ENCODE assay signal across 10 cellular contexts in the genomic region with DNA sequence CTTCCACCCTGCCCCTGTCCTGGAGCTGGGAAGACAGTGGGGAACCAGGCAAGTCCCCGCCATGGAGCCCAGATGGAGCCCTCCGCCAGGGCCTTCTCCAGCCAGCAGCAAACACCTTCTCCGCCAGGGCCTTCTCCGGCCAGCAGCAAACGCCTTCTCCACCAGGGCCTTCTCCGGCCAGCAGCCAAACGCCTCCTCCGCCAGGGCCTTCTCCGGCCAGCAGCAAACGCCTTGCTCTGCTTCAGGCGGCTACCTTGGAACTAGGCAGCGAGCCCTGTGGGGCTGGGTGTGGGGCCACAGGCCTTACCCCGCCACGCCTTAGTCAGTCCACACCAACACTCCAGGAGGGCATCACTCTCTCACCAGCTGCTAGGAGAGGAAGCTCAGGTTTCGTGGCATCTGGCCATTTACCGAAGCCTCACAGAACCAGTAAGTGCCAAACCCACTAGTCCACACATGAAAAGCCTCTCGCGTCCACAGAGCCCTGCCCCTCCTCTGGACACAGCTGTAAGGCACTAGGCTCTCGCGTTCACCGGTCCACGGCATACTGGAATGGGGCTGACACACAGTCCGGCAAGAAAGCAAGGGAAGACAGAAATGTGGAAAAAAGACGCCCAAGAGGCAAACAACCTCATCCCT. TPM values are rescaled to one million over a fixed set of nuclear protein-coding genes. Genes with fewer than 3 reads are reported as not detected.
DNase-seq lines count a peak whose midpoint lies in the region; ATAC-seq and TF ChIP-seq lines count a peak whose summit lies in the region.
"Had no signal": no experiment of that assay in that cellular context is flagged by ENCODE, and none has a peak within 500 bp of the region (broad histone marks: within the 10 kb centered on the region; RNA-seq: fewer than 3 reads in every experiment).

No MANE protein-coding gene starts in this region.

- no peak for TF ChIP-seq EP300 in esophagus muscularis mucosa (IDR thresholded peaks at IDR 0.05)

- H3K27ac ChIP-seq in CD8-positive, alpha-beta T cell (ENCODE audit: low read depth, low read length), result no peak overlapping the region
- peak overlapping the region; percentile 43 to 70 (median 59) for H3K27ac ChIP-seq in esophagus muscularis mucosa (replicated peaks in 1 of 4)
- H3K27ac ChIP-seq: PC-9 had no signal

- POLR2A ChIA-PET in CD8-positive, alpha-beta T cell (lab: Charles Lee), result interaction anchor here (0.6 kb wide), 1 partner anchor 620 kb away, joined by 3 read pairs; no protein-coding TSS in a partner anchor

- intact Hi-C loops in CD8-positive, alpha-beta T cell (cut with DNase I, micrococcal nuclease), result no loop called here
- intact Hi-C loops in esophagus muscularis mucosa (cut with DNase I), result no loop called here

- H3K9me3 Mint-ChIP-seq in CD8-positive, alpha-beta T cell, result no peaks in the 10 kb centered on the region
- H3K9me3 Mint-ChIP-seq in progenitor cell of endocrine pancreas (ENCODE audit: low read depth), result no peaks in the 10 kb centered on the region
- H3K9me3 Mint-ChIP-seq: memory B cell had no signal

- no peak overlapping the region for H3K4me3 ChIP-seq in CD8-positive, alpha-beta T cell (ENCODE audit: low read depth, low read length)
- peak overlapping the region in 1 of 4 donors; percentile 1 for H3K4me3 ChIP-seq in esophagus muscularis mucosa
- H3K4me3 ChIP-seq: PC-9 had no signal

- 49% methylated on average over 20 of the region's 24 CpGs for WGBS in esophagus muscularis mucosa

- H3K4me3 Mint-ChIP-seq in CD8-positive, alpha-beta T cell, result no peak overlapping the region
- H3K4me3 Mint-ChIP-seq in progenitor cell of endocrine pancreas (ENCODE audit: low read depth), result no peak overlapping the region
- H3K4me3 Mint-ChIP-seq: memory B cell had no signal

- H3K27me3 Mint-ChIP-seq in CD8-positive, alpha-beta T cell (ENCODE audit: low read depth), result no peaks in the 10 kb centered on the region
- H3K27me3 Mint-ChIP-seq in progenitor cell of endocrine pancreas, result no peaks in the 10 kb centered on the region
- H3K27me3 Mint-ChIP-seq: memory B cell had no signal

- no peak for TF ChIP-seq CTCF in CD8-positive, alpha-beta T cell (IDR thresholded peaks at IDR 0.05)
- TF ChIP-seq CTCF in esophagus muscularis mucosa (IDR thresholded peaks at IDR 0.05) (no peak), progenitor cell of endocrine pancreas (IDR thresholded peaks at IDR 0.05; ENCODE audit: unreplicated experiment) (no peak)

- no peaks in the 10 kb centered on the region for H3K9me3 ChIP-seq in CD8-positive, alpha-beta T cell (ENCODE audit: low read length)
- no peaks in the 10 kb centered on the region for H3K9me3 ChIP-seq in esophagus muscularis mucosa

- no peaks in the 10 kb centered on the region for H3K27me3 ChIP-seq in CD8-positive, alpha-beta T cell (ENCODE audit: insufficient read depth, low read length)
- no peaks in the 10 kb centered on the region for H3K27me3 ChIP-seq in esophagus muscularis mucosa

- CTCF ChIA-PET in CD8-positive, alpha-beta T cell (lab: Charles Lee), result interaction anchor here (0.7 to 1.7 kb wide), 2 partner anchors 21 to 1440 kb away, joined by 3 to 8 read pairs; no protein-coding TSS in a partner anchor

- H3K4me1 ChIP-seq in CD8-positive, alpha-beta T cell (ENCODE audit: insufficient read depth, low read length), result peaks cover 19% of the 10 kb centered on the region
- peaks cover 85 to 98% (median 98%) of the 10 kb centered on the region in 4 donors for H3K4me1 ChIP-seq in esophagus muscularis mucosa

- H3K4me1 Mint-ChIP-seq in CD8-positive, alpha-beta T cell (ENCODE audit: low read depth), result peaks cover 44% of the 10 kb centered on the region
- peaks cover 12% of the 10 kb centered on the region for H3K4me1 Mint-ChIP-seq in progenitor cell of endocrine pancreas (ENCODE audit: low read depth)

- peaks cover 6% of the 10 kb centered on the region for H3K36me3 Mint-ChIP-seq in CD8-positive, alpha-beta T cell
- peaks cover 1% of the 10 kb centered on the region for H3K36me3 Mint-ChIP-seq in progenitor cell of endocrine pancreas (ENCODE audit: insufficient read depth)

- no peaks in the 10 kb centered on the region for H3K36me3 ChIP-seq in CD8-positive, alpha-beta T cell (ENCODE audit: insufficient read depth, low read length)
- H3K36me3 ChIP-seq in esophagus muscularis mucosa, result no peaks in the 10 kb centered on the region

- TF ChIP-seq POLR2A in esophagus muscularis mucosa (IDR thresholded peaks at IDR 0.05; ENCODE audit: low read depth), result no peak

- no peak for ATAC-seq in CD8-positive, alpha-beta T cell
- ATAC-seq in GM18873 (IDR thresholded peaks at IDR 0.05; ENCODE audit: low FRiP score, unreplicated experiment), result no peak

- H3K27ac Mint-ChIP-seq in CD8-positive, alpha-beta T cell, result peak overlapping the region; percentile 57
- peak overlapping the region; percentile 38 for H3K27ac Mint-ChIP-seq in progenitor cell of endocrine pancreas
- H3K27ac Mint-ChIP-seq: memory B cell had no signal

- DNase-seq in CD8-positive, alpha-beta T cell, result no peak
- DNase-seq in esophagus muscularis mucosa (ENCODE audit: extremely low spot score) (no peak), progenitor cell of endocrine pancreas (ENCODE audit: low spot score, unreplicated experiment) (no peak), glomerular visceral epithelial cell (ENCODE audit: extremely low spot score) (no peak), amniotic stem cell (lab: John Stamatoyannopoulos, UW) (no peak), NCI-H345 (lab: John Stamatoyannopoulos, UW) (no peak)

TF ChIP-seq in PFSK-1, 5 proteins besides CTCF, POLR2A, EP300 and RAD21:
- peak; percentile 17 for TF ChIP-seq FOXP2 (optimal IDR thresholded peaks at IDR 0.05; ENCODE audit: borderline replicate concordance, extremely low read depth, extremely low read length, insufficient read depth)
- TF ChIP-seq, protein P1, sequence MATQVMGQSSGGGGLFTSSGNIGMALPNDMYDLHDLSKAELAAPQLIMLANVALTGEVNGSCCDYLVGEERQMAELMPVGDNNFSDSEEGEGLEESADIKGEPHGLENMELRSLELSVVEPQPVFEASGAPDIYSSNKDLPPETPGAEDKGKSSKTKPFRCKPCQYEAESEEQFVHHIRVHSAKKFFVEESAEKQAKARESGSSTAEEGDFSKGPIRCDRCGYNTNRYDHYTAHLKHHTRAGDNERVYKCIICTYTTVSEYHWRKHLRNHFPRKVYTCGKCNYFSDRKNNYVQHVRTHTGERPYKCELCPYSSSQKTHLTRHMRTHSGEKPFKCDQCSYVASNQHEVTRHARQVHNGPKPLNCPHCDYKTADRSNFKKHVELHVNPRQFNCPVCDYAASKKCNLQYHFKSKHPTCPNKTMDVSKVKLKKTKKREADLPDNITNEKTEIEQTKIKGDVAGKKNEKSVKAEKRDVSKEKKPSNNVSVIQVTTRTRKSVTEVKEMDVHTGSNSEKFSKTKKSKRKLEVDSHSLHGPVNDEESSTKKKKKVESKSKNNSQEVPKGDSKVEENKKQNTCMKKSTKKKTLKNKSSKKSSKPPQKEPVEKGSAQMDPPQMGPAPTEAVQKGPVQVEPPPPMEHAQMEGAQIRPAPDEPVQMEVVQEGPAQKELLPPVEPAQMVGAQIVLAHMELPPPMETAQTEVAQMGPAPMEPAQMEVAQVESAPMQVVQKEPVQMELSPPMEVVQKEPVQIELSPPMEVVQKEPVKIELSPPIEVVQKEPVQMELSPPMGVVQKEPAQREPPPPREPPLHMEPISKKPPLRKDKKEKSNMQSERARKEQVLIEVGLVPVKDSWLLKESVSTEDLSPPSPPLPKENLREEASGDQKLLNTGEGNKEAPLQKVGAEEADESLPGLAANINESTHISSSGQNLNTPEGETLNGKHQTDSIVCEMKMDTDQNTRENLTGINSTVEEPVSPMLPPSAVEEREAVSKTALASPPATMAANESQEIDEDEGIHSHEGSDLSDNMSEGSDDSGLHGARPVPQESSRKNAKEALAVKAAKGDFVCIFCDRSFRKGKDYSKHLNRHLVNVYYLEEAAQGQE (IDR thresholded peaks at IDR 0.05; ENCODE audit: insufficient read depth in 1 of 2, low read depth in 2 of 2, low read length in 2 of 2), result no peak

RNA-seq across cellular contexts. Expression of gene MLLT1, which starts 41.0 kb away (rescaled TPM):
- 10 to 100 TPM; 11.8 to 15.0 TPM for total RNA-seq in CD8-positive, alpha-beta T cell
- polyA plus RNA-seq in PFSK-1 (2012; ENCODE audit: insufficient read length, low read depth), result 68.6 TPM
- total RNA-seq in esophagus muscularis mucosa, result 10 to 100 TPM; 21.5 to 46.9 (median 33.4) TPM
- total RNA-seq in progenitor cell of endocrine pancreas, result 93.6 and 106 TPM in 2 replicates
